In genomic region chr19:20607943-20608342, GRCh38 we compare ENCODE assay signal across 15 cellular contexts. TPM values are rescaled to one million over a fixed set of nuclear protein-coding genes. Genes with fewer than 3 reads are reported as not detected.
DNase-seq lines count a peak whose midpoint lies in the region; ATAC-seq and TF ChIP-seq lines count a peak whose summit lies in the region.
"Had no signal": no experiment of that assay in that cellular context is flagged by ENCODE, and none has a peak within 500 bp of the region (broad histone marks: within the 10 kb centered on the region; RNA-seq: fewer than 3 reads in every experiment).

No MANE protein-coding gene starts in this region.

- H2AFZ ChIP-seq in Karpas-422 (ENCODE audit: low read length): no peak overlapping the region

- H3K36me3 ChIP-seq in Karpas-422 (ENCODE audit: insufficient read depth, low read length): no peaks in the 10 kb centered on the region
- no peaks in the 10 kb centered on the region for H3K36me3 ChIP-seq in endodermal cell (ENCODE audit: control insufficient read depth, insufficient read depth, low read length)
- H3K36me3 ChIP-seq: BLaER1 treated with 17β-estradiol and CSF1 and Interleukin-3, amounts not matched to agents 10 nM and 100 nM had no signal

- H3K9ac ChIP-seq in Karpas-422 (ENCODE audit: low read length) (no peak overlapping the region), endodermal cell (ENCODE audit: extremely low read depth, low read length, poor library complexity, severe bottlenecking) (no peak overlapping the region)
- H3K9ac ChIP-seq: BLaER1 treated with 17β-estradiol and CSF1 and Interleukin-3, amounts not matched to agents 10 nM and 100 nM had no signal

- DNase-seq in Karpas-422 (peak; percentile 45), NCI-H1048 (lab: John Stamatoyannopoulos, UW) (peak; percentile 91), NCI-H526 treated with DMSO at 0.1 percent for 48 hours (lab: John Stamatoyannopoulos, UW) (peak; percentile 68), endodermal cell (no peak), sciatic nerve (ENCODE audit: low spot score) (no peak), left ventricle myocardium superior (no peak)
- no peak for DNase-seq in stimulated activated effector memory CD8-positive, alpha-beta T cell treated with anti-CD3 and anti-CD28 coated beads, Interleukin-12 subunit alpha, Interleukin-12 subunit beta, amount 100 ng/mL, for 72 hours (ENCODE audit: low spot score in 2 of 2)
- DNase-seq: Calu3; CD8-positive, alpha-beta T cell; GF-D8; H9 had no signal

- ATAC-seq in sciatic nerve (no peak), GM21367 (IDR thresholded peaks at IDR 0.05; ENCODE audit: unreplicated experiment) (no peak), left ventricle myocardium superior (no peak)
- no peak for ATAC-seq in stimulated activated effector memory CD8-positive, alpha-beta T cell treated with anti-CD3 and anti-CD28 coated beads, Interleukin-12 subunit alpha, Interleukin-12 subunit beta, amount 100 ng/mL, for 72 hours
- ATAC-seq: CD8-positive, alpha-beta T cell had no signal

- H3K27ac ChIP-seq in Karpas-422 (ENCODE audit: low read length) (no peak overlapping the region), endodermal cell (ENCODE audit: low read depth, low read length) (no peak overlapping the region)
- H3K27ac ChIP-seq: BLaER1 treated with 17β-estradiol and CSF1 and Interleukin-3, amounts not matched to agents 10 nM and 100 nM had no signal

- H3K4me1 ChIP-seq in Karpas-422 (ENCODE audit: low read length) (no peaks in the 10 kb centered on the region), endodermal cell (ENCODE audit: control insufficient read depth, insufficient read depth, low read length) (no peaks in the 10 kb centered on the region)
- H3K4me1 ChIP-seq: BLaER1 treated with 17β-estradiol and CSF1 and Interleukin-3, amounts not matched to agents 10 nM and 100 nM had no signal

- H3K4me2 ChIP-seq in Karpas-422 (ENCODE audit: low read depth, low read length, poor library complexity, severe bottlenecking): no peak overlapping the region
- H3K4me2 ChIP-seq: BLaER1 treated with 17β-estradiol and CSF1 and Interleukin-3, amounts not matched to agents 10 nM and 100 nM had no signal

- H3K4me1 Mint-ChIP-seq in endodermal cell: no peaks in the 10 kb centered on the region
- H3K4me1 Mint-ChIP-seq in stimulated activated effector memory CD8-positive, alpha-beta T cell treated with anti-CD3 and anti-CD28 coated beads, Interleukin-12 subunit alpha, Interleukin-12 subunit beta, amount 100 ng/mL, for 72 hours: peaks cover 12% of the 10 kb centered on the region
- H3K4me1 Mint-ChIP-seq: H9 had no signal

- no peaks in the 10 kb centered on the region for H3K27me3 ChIP-seq in Karpas-422 (ENCODE audit: low read length)
- H3K27me3 ChIP-seq in endodermal cell (ENCODE audit: control insufficient read depth, insufficient read depth, low read length, poor library complexity, severe bottlenecking): no peaks in the 10 kb centered on the region
- H3K27me3 ChIP-seq: BLaER1 treated with 17β-estradiol and CSF1 and Interleukin-3, amounts not matched to agents 10 nM and 100 nM had no signal

- no peaks in the 10 kb centered on the region for H4K20me1 ChIP-seq in Karpas-422 (ENCODE audit: insufficient read depth, low read depth, low read length)
- H4K20me1 ChIP-seq: BLaER1 treated with 17β-estradiol and CSF1 and Interleukin-3, amounts not matched to agents 10 nM and 100 nM had no signal

- H3K4me3 ChIP-seq in Karpas-422 (ENCODE audit: low read length) (no peak overlapping the region), endodermal cell (ENCODE audit: low read length) (peak overlapping the region; percentile 8)
- H3K4me3 ChIP-seq: BLaER1 treated with 17β-estradiol and CSF1 and Interleukin-3, amounts not matched to agents 10 nM and 100 nM had no signal

- H3K9me3 ChIP-seq in Karpas-422 (ENCODE audit: low read length): peaks cover 3% of the 10 kb centered on the region; the same call in 1 of the 2 replicates
- peaks cover 43% of the 10 kb centered on the region for H3K9me3 ChIP-seq in endodermal cell (ENCODE audit: control insufficient read depth, low read length)

- H3K36me3 Mint-ChIP-seq in endodermal cell (ENCODE audit: low read depth): no peaks in the 10 kb centered on the region
- no peaks in the 10 kb centered on the region for H3K36me3 Mint-ChIP-seq in stimulated activated effector memory CD8-positive, alpha-beta T cell treated with anti-CD3 and anti-CD28 coated beads, Interleukin-12 subunit alpha, Interleukin-12 subunit beta, amount 100 ng/mL, for 72 hours

- 80 to 100% methylated on average over 1 of the region's 1 CpG for WGBS in endodermal cell (ENCODE audit: insufficient coverage in 1 of 2, insufficient read length in 1 of 2), 2 experiments

- no peaks in the 10 kb centered on the region for H3K79me2 ChIP-seq in Karpas-422 (ENCODE audit: low read length)

- no peaks in the 10 kb centered on the region for H3K27me3 Mint-ChIP-seq in endodermal cell (ENCODE audit: insufficient read depth)
- H3K27me3 Mint-ChIP-seq: B cell had no signal

- H3K9me3 Mint-ChIP-seq in endodermal cell: peaks cover 20% of the 10 kb centered on the region
- peaks cover 17% of the 10 kb centered on the region for H3K9me3 Mint-ChIP-seq in stimulated activated effector memory CD8-positive, alpha-beta T cell treated with anti-CD3 and anti-CD28 coated beads, Interleukin-12 subunit alpha, Interleukin-12 subunit beta, amount 100 ng/mL, for 72 hours

- no peak overlapping the region for H3K4me3 Mint-ChIP-seq in endodermal cell
- H3K4me3 Mint-ChIP-seq in stimulated activated effector memory CD8-positive, alpha-beta T cell treated with anti-CD3 and anti-CD28 coated beads, Interleukin-12 subunit alpha, Interleukin-12 subunit beta, amount 100 ng/mL, for 72 hours: no peak overlapping the region
- H3K4me3 Mint-ChIP-seq: B cell; CD8-positive, alpha-beta T cell; H9 had no signal

- intact Hi-C loops in sciatic nerve (cut with DNase I) (no loop called here), left ventricle myocardium superior (cut with micrococcal nuclease) (no loop called here)

- no peak for TF ChIP-seq CTCF in endodermal cell (conservative IDR thresholded peaks at IDR 0.05)

- H3K9me2 ChIP-seq in Karpas-422 (replicated peaks; ENCODE audit: insufficient read depth, low read length): no peaks in the 10 kb centered on the region

- H3K27ac Mint-ChIP-seq in endodermal cell: no peak overlapping the region
- no peak overlapping the region for H3K27ac Mint-ChIP-seq in stimulated activated effector memory CD8-positive, alpha-beta T cell treated with anti-CD3 and anti-CD28 coated beads, Interleukin-12 subunit alpha, Interleukin-12 subunit beta, amount 100 ng/mL, for 72 hours
- H3K27ac Mint-ChIP-seq: B cell; CD8-positive, alpha-beta T cell; H9 had no signal

RNA-seq across cellular contexts. Expression of gene ZNF737, which starts 42.4 kb away (rescaled TPM):
- 21.2 and 39.7 TPM in 2 replicates for total RNA-seq in Karpas-422 (2014; rRNA removed; shearing (Covaris generic); ENCODE audit: low replicate concordance)
- total RNA-seq in endodermal cell (10 to 100 TPM; 42.6 to 56.1 TPM), sciatic nerve (17.4 TPM), left ventricle myocardium superior (5.7 TPM)
- 19.0 TPM for polyA plus RNA-seq in endodermal cell (2013, experiment 1 of 2)
- 20.2 TPM for polyA plus RNA-seq in endodermal cell (2013, experiment 2 of 2)

RNA-seq across cellular contexts. Expression of gene ZNF626, which starts 53.4 kb away (rescaled TPM):
- total RNA-seq in Karpas-422 (2014; rRNA removed; shearing (Covaris generic); ENCODE audit: low replicate concordance): not detected in 2 replicates
- total RNA-seq in endodermal cell (10 to 100 TPM; 29.6 to 40.5 TPM), sciatic nerve (19.7 TPM), left ventricle myocardium superior (7.8 TPM)
- 13.6 TPM for polyA plus RNA-seq in endodermal cell (2013, experiment 1 of 2)
- 16.2 TPM for polyA plus RNA-seq in endodermal cell (2013, experiment 2 of 2)
- total RNA-seq: Calu3, HT-29 had no signal

Comparison
In these comparisons a context has a peak if more than half of its experiments do, and no peak if none do; other contexts are left out.
1. DNase-seq: peak in Karpas-422 (single experiment), NCI-H1048 (single experiment) and NCI-H526 treated with DMSO at 0.1 percent for 48 hours (single experiment); none in endodermal cell (single experiment), sciatic nerve (single experiment), stimulated activated effector memory CD8-positive, alpha-beta T cell treated with anti-CD3 and anti-CD28 coated beads, Interleukin-12 subunit alpha, Interleukin-12 subunit beta, amount 100 ng/mL, for 72 hours (0 of 2) and left ventricle myocardium superior (single experiment).